Comparison of ENCODE assay signal across 8 cellular contexts in the genomic region with DNA sequence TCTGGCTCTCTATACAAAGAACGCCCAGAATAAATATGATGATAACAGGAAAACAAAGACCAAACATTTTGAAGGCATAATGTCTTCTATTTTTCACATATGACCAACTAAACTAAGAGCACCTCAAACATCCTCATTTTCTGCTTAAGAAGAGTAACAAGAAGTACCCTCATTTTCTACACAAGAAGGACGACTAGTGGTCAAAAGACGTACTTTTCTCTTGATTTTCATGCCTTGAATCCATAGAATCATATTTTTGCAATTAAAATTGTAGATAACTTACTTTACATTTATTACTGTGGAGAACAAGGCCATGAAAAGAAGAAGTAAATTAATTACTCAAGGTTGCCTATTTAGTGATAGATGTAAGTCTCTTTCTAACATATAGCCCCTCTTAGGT.
A peak's percentile ranks its signal among the peaks of the same experiment; 100 is the strongest.
DNase-seq lines count a peak whose midpoint lies in the region; ATAC-seq and FAIRE-seq lines count a peak whose summit lies in the region.

No MANE protein-coding gene starts in this region.

- no peak for FAIRE-seq in urothelium cell line (lab: Jason Lieb, UNC)

- no peak overlapping the region for H3K27ac Mint-ChIP-seq in activated CD4-positive, alpha-beta memory T cell treated with anti-CD3 and anti-CD28 coated beads, Interleukin-2, amount 10 ng/mL, durations not matched to agents 7 days and 5 days

- no peaks in the 10 kb centered on the region for H3K36me3 Mint-ChIP-seq in activated CD4-positive, alpha-beta memory T cell treated with anti-CD3 and anti-CD28 coated beads, Interleukin-2, amount 10 ng/mL, durations not matched to agents 7 days and 5 days (ENCODE audit: low read depth)

- CTCF ChIA-PET in activated CD4-positive, alpha-beta memory T cell treated with anti-CD3 and anti-CD28 coated beads, Interleukin-2, amount 10 ng/mL, durations not matched to agents 7 days and 5 days (lab: Charles Lee): interaction anchor here (0.6 to 2.2 kb wide), 2 partner anchors 22 to 480 kb away, joined by 3 to 5 read pairs; no protein-coding TSS in a partner anchor

- H3K9me3 Mint-ChIP-seq in activated CD4-positive, alpha-beta memory T cell treated with anti-CD3 and anti-CD28 coated beads, Interleukin-2, amount 10 ng/mL, durations not matched to agents 7 days and 5 days: no peaks in the 10 kb centered on the region

- H3K4me3 Mint-ChIP-seq in activated CD4-positive, alpha-beta memory T cell treated with anti-CD3 and anti-CD28 coated beads, Interleukin-2, amount 10 ng/mL, durations not matched to agents 7 days and 5 days: no peak overlapping the region

- no peak overlapping the region for H3K9ac ChIP-seq in adipocyte (ENCODE audit: low read length)

- ATAC-seq in GM19351 (IDR thresholded peaks at IDR 0.05; ENCODE audit: unreplicated experiment): peak; percentile 81

- H3K4me3 ChIP-seq in adipocyte (ENCODE audit: low read length): no peak overlapping the region

- H3K4me1 Mint-ChIP-seq in activated CD4-positive, alpha-beta memory T cell treated with anti-CD3 and anti-CD28 coated beads, Interleukin-2, amount 10 ng/mL, durations not matched to agents 7 days and 5 days: no peaks in the 10 kb centered on the region

- H3K36me3 ChIP-seq in adipocyte (ENCODE audit: control insufficient read depth, insufficient read depth, low read length, severe bottlenecking): no peaks in the 10 kb centered on the region

- POLR2A ChIA-PET in activated CD4-positive, alpha-beta memory T cell treated with anti-CD3 and anti-CD28 coated beads, Interleukin-2, amount 10 ng/mL, durations not matched to agents 7 days and 5 days (lab: Charles Lee): no interaction called here

- peaks cover 12% of the 10 kb centered on the region for H3K4me1 ChIP-seq in adipocyte (ENCODE audit: control insufficient read depth, insufficient read depth, low read length)

- DNase-seq in AG08396 (ENCODE audit: low spot score): peak; percentile 7
- DNase-seq in NCI-H1694 treated with DMSO at 0.1 percent for 48 hours (lab: John Stamatoyannopoulos, UW): peak; percentile 29
- peak; percentile 84 for DNase-seq in adipocyte (ENCODE audit: low read depth)
- peak; percentile 70 for DNase-seq in inferior parietal cortex (ENCODE audit: extremely low spot score)
- DNase-seq in urothelium cell line (ENCODE audit: low spot score): peak; percentile 8
- no peak for DNase-seq in activated CD4-positive, alpha-beta memory T cell treated with anti-CD3 and anti-CD28 coated beads, Interleukin-2, amount 10 ng/mL, durations not matched to agents 7 days and 5 days
- DNase-seq in COLO668 (lab: John Stamatoyannopoulos, UW; ENCODE audit: unreplicated experiment): no peak

- no peaks in the 10 kb centered on the region for H3K27me3 ChIP-seq in adipocyte (replicated peaks; ENCODE audit: control insufficient read depth, insufficient read depth, low read length)

- no peaks in the 10 kb centered on the region for H3K9me3 ChIP-seq in adipocyte (ENCODE audit: control insufficient read depth, low read length)

- peaks cover 29% of the 10 kb centered on the region for H3K27me3 Mint-ChIP-seq in activated CD4-positive, alpha-beta memory T cell treated with anti-CD3 and anti-CD28 coated beads, Interleukin-2, amount 10 ng/mL, durations not matched to agents 7 days and 5 days

Comparison
In these comparisons a context has a peak if more than half of its experiments do, and no peak if none do; other contexts are left out.
1. DNase-seq: peak in AG08396 (single experiment), NCI-H1694 treated with DMSO at 0.1 percent for 48 hours (single experiment), adipocyte (single experiment), inferior parietal cortex (single experiment) and urothelium cell line (single experiment); none in activated CD4-positive, alpha-beta memory T cell treated with anti-CD3 and anti-CD28 coated beads, Interleukin-2, amount 10 ng/mL, durations not matched to agents 7 days and 5 days (single experiment) and COLO668 (single experiment).